8 cellular contexts compared by ENCODE assay signal in genomic region chr20:45833030-45833882, GRCh38. TPM values are rescaled to one million over a fixed set of nuclear protein-coding genes. Genes with fewer than 3 reads are reported as not detected.
A peak's percentile ranks its signal among the peaks of the same experiment; 100 is the strongest.
DNase-seq lines count a peak whose midpoint lies in the region; ATAC-seq and TF ChIP-seq lines count a peak whose summit lies in the region.

Gene SNX21, plus strand, starts transcription at chr20:45833799. Its CDS starts 121 bp downstream, at chr20:45833920.

- peak in 1 of 2 donors; percentile 14 for TF ChIP-seq POLR2A in sigmoid colon (IDR thresholded peaks at IDR 0.05)

- peak within 1 kb of the TSS; percentile 51 for H3K9ac ChIP-seq in KMS-11

- H3K27me3 ChIP-seq in KMS-11 (ENCODE audit: insufficient read depth, low read depth) = no peaks in the 10 kb centered on the region
- no peaks in the 10 kb centered on the region for H3K27me3 ChIP-seq in sigmoid colon

- no peaks in the 10 kb centered on the region for H3K79me2 ChIP-seq in KMS-11 (ENCODE audit: insufficient read depth, low read depth)

- no peaks in the 10 kb centered on the region for H3K27me3 Mint-ChIP-seq in immature natural killer cell (ENCODE audit: low read depth in 3 of 3)

- 6% methylated on average over 35 of the region's 35 CpGs for WGBS in sigmoid colon, 2 donors

- no peaks in the 10 kb centered on the region for H3K36me3 ChIP-seq in KMS-11 (ENCODE audit: insufficient read depth)
- peaks cover 0 to 17% (median 0%) of the 10 kb centered on the region in 4 donors for H3K36me3 ChIP-seq in sigmoid colon

- ATAC-seq in GM18868 (IDR thresholded peaks at IDR 0.05; ENCODE audit: unreplicated experiment) = no peak

- peaks cover 16% of the 10 kb centered on the region for H3K4me1 ChIP-seq in KMS-11 (ENCODE audit: low read depth, poor library complexity, severe bottlenecking)
- peaks cover 0 to 46% (median 39%) of the 10 kb centered on the region in 4 donors for H3K4me1 ChIP-seq in sigmoid colon

- DNase-seq in NCI-H1417 (lab: John Stamatoyannopoulos, UW) (peak; percentile 36 to 86 (median 84)), NCI-H1417 treated with DMSO at 0.1 percent for 48 hours (lab: John Stamatoyannopoulos, UW) (no peak), SW 1271 (lab: John Stamatoyannopoulos, UW) (peak; percentile 76 to 88), cerebellum (ENCODE audit: low spot score) (peak; percentile 79), immature natural killer cell (peak; percentile 15 to 31 (median 30)), sigmoid colon (peak; percentile 97)

- H3K27ac ChIP-seq in KMS-11 (no peak within 1 kb of the TSS), sigmoid colon (peak within 1 kb of the TSS; percentile 91 to 97 (median 94))

- intact Hi-C loops in sigmoid colon (cut with DNase I) = loop anchor here (5.0 kb wide), 2 partner anchors 59 to 139 kb away; partner anchors contain the start of genes CTSA, NEURL2 and ZNF335

- peak within 1 kb of the TSS; percentile 61 for H3K4me2 ChIP-seq in KMS-11

- H2AFZ ChIP-seq in KMS-11 (ENCODE audit: low read depth) = peak within 1 kb of the TSS; percentile 95

- H3K9me3 Mint-ChIP-seq in immature natural killer cell = peaks cover 0 to under 1% (median 0%) of the 10 kb centered on the region in 6 donors

- H3K36me3 Mint-ChIP-seq in immature natural killer cell = no peaks in the 10 kb centered on the region

- peak in 2 of 4 donors; percentile 15 for TF ChIP-seq EP300 in sigmoid colon (IDR thresholded peaks at IDR 0.05)

- no peaks in the 10 kb centered on the region for H4K20me1 ChIP-seq in KMS-11 (ENCODE audit: insufficient read depth)

- peak within 1 kb of the TSS; percentile 75 to 86 (median 83) for H3K4me3 Mint-ChIP-seq in immature natural killer cell

- H3K4me3 ChIP-seq in KMS-11 (IDR thresholded peaks at IDR 0.05; ENCODE audit: insufficient read depth, low read depth, low read length) = no peak within 1 kb of the TSS
- peak within 1 kb of the TSS; percentile 65 to 78 (median 73) for H3K4me3 ChIP-seq in sigmoid colon

- H3K4me1 Mint-ChIP-seq in immature natural killer cell = peaks cover 9 to 12% of the 10 kb centered on the region in 2 donors

- TF ChIP-seq CTCF in KMS-11 (conservative IDR thresholded peaks at IDR 0.05; ENCODE audit: low read depth, low read length) (no peak), sigmoid colon (IDR thresholded peaks at IDR 0.05) (no peak)

- no peaks in the 10 kb centered on the region for H3K9me3 ChIP-seq in sigmoid colon

- peak within 1 kb of the TSS in 3 of 6 donors; percentile 3 to 66 (median 32) for H3K27ac Mint-ChIP-seq in immature natural killer cell

RNA-seq across cellular contexts. Expression of gene SNX21, which starts in this region (rescaled TPM):
- total RNA-seq in cerebellum (24.4 TPM), sigmoid colon (10 to 100 TPM; 46.7 to 82.5 (median 52.2) TPM)
- polyA plus RNA-seq in immature natural killer cell (1 to 10 TPM; 1.6 to 2.5 (median 2.2) TPM), sigmoid colon (10 to 100 TPM; 10.4 to 16.8 (median 15.2) TPM)
